18 cellular contexts compared by ENCODE assay signal in the genomic region with DNA sequence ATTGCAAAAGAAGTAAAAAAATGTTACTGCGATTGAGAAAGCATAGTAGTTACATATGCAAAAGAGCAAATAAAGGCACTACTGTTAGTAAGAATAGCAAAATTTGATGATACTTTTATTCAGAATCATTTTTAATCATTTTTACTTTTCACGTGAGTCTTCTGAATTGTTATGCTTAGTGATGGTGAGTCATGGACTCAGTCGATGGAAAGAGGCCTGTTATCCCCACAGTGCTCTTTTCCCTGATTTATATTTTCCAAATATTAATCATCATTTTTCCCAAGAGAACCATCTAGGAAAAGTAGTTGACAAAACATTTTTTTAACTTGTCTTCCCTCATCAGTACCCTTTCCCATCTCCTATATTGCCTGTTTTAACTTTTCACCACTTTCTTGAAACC.
"Had no signal": no experiment of that assay in that cellular context is flagged by ENCODE, and none has a peak within 500 bp of the region (broad histone marks: within the 10 kb centered on the region; RNA-seq: fewer than 3 reads in every experiment).

No MANE protein-coding gene starts in this region.

- H3K9me3 ChIP-seq: adrenal gland, prostate gland, right atrium auricular region, suprapubic skin, transverse colon, vagina had no signal

- H3K4me3 ChIP-seq: adrenal gland, lung, prostate gland, right atrium auricular region, suprapubic skin, transverse colon, vagina had no signal

- H3K27ac Mint-ChIP-seq: activated CD4-positive, alpha-beta T cell treated with anti-CD3 and anti-CD28 coated beads for 36 hours; activated naive CD4-positive, alpha-beta T cell treated with anti-CD3 and anti-CD28 coated beads, Interleukin-2, amount 50 U/mL, for 72 hours had no signal

- H3K27me3 Mint-ChIP-seq: activated CD4-positive, alpha-beta T cell treated with anti-CD3 and anti-CD28 coated beads for 36 hours had no signal

- H3K27ac ChIP-seq: prostate gland, right atrium auricular region, suprapubic skin, transverse colon, vagina had no signal

- H3K4me1 ChIP-seq: prostate gland, right atrium auricular region, transverse colon, vagina had no signal

- H3K4me1 Mint-ChIP-seq: activated CD4-positive, alpha-beta T cell treated with anti-CD3 and anti-CD28 coated beads for 36 hours had no signal

- H3K36me3 ChIP-seq: prostate gland had no signal

- ATAC-seq: activated CD4-positive, alpha-beta T cell treated with anti-CD3 and anti-CD28 coated beads for 36 hours; activated naive CD4-positive, alpha-beta T cell treated with anti-CD3 and anti-CD28 coated beads, Interleukin-2, amount 50 U/mL, for 72 hours; left lobe of liver; stimulated activated naive CD8-positive, alpha-beta T cell treated with anti-CD3 and anti-CD28 coated beads, Interleukin-15, Interleukin-2, amounts not matched to agents 100 U/mL and 50 U/mL, for 24 hours had no signal

- H3K9me3 Mint-ChIP-seq: activated naive CD4-positive, alpha-beta T cell treated with anti-CD3 and anti-CD28 coated beads, Interleukin-2, amount 50 U/mL, for 72 hours had no signal

- H3K4me3 Mint-ChIP-seq: activated CD4-positive, alpha-beta T cell treated with anti-CD3 and anti-CD28 coated beads for 36 hours had no signal

- H3K27me3 ChIP-seq: adrenal gland, right atrium auricular region, suprapubic skin, transverse colon, vagina had no signal

- DNase-seq: activated CD4-positive, alpha-beta T cell treated with anti-CD3 and anti-CD28 coated beads for 36 hours; activated CD4-positive, alpha-beta T cell treated with anti-CD3 and anti-CD28 coated beads, Interleukin-2, amount 50 U/mL, for 48 hours; activated gamma-delta T cell treated with Interleukin-2 at 50 U/mL for 16 hours; adrenal gland; cerebellar nuclear complex; kidney; occipital lobe; stimulated activated CD4-positive, alpha-beta T cell treated with anti-CD3 and anti-CD28 coated beads, Interleukin-12 subunit alpha, Interleukin-12 subunit beta, amount 100 ng/mL, for 4 hours; stimulated activated CD4-positive, alpha-beta T cell treated with anti-CD3 and anti-CD28 coated beads, Interleukin-1b, Interleukin-23, amount 100 ng/mL, for 48 hours; stimulated activated naive CD8-positive, alpha-beta T cell treated with anti-CD3 and anti-CD28 coated beads, Interleukin-15, Interleukin-2, amounts not matched to agents 100 U/mL and 50 U/mL, for 24 hours; transverse colon had no signal
